ENCODE assay signal across 1 cellular context in genomic region chr10:102230861-102231356, GRCh38.
A peak's percentile ranks its signal among the peaks of the same experiment; 100 is the strongest.
TF ChIP-seq lines count a peak whose summit lies in the region.

No MANE protein-coding gene starts in this region.

TF ChIP-seq in HepG2, 621 proteins besides CTCF, POLR2A, EP300 and RAD21 (continued from another document and continues in another):
- TF ChIP-seq MAZ (IDR thresholded peaks at IDR 0.05; ENCODE audit: borderline replicate concordance, low read depth, low read length): no peak
- 0 out of 2 replicates have a peak, but pooled peaks have one; percentile 9 for TF ChIP-seq MAZ (CRISPR knock-in tag; IDR thresholded peaks at IDR 0.05; ENCODE audit: low read depth)
- TF ChIP-seq HNRNPLL (IDR thresholded peaks at IDR 0.05; ENCODE audit: low read depth, low read length, poor library complexity, severe bottlenecking): peak; percentile 65
- TF ChIP-seq ZNF510 (CRISPR knock-in tag; IDR thresholded peaks at IDR 0.05; ENCODE audit: low read depth): no peak
- no peak for TF ChIP-seq ZFP62 (CRISPR knock-in tag; IDR thresholded peaks at IDR 0.05)
- TF ChIP-seq AFF4 (CRISPR knock-in tag; IDR thresholded peaks at IDR 0.05): no peak
- TF ChIP-seq TBL1XR1 (IDR thresholded peaks at IDR 0.05; ENCODE audit: borderline replicate concordance, low read length, partially characterized antibody): no peak
- TF ChIP-seq ZNF382 (CRISPR knock-in tag; IDR thresholded peaks at IDR 0.05; ENCODE audit: borderline replicate concordance): no peak
- TF ChIP-seq FOXJ3 (CRISPR knock-in tag; IDR thresholded peaks at IDR 0.05; ENCODE audit: borderline replicate concordance): no peak
- TF ChIP-seq ZNF609 (CRISPR knock-in tag; IDR thresholded peaks at IDR 0.05; ENCODE audit: borderline replicate concordance): no peak
- TF ChIP-seq PLSCR1 (CRISPR knock-in tag; IDR thresholded peaks at IDR 0.05; ENCODE audit: borderline replicate concordance): no peak
- TF ChIP-seq ZNF224 (CRISPR knock-in tag; IDR thresholded peaks at IDR 0.05): no peak
- TF ChIP-seq SRF (IDR thresholded peaks at IDR 0.05; ENCODE audit: low read depth, low read length): no peak
- TF ChIP-seq TFDP1 (CRISPR knock-in tag; IDR thresholded peaks at IDR 0.05; ENCODE audit: borderline replicate concordance): peak; percentile 11; the same call in 1 of the 2 replicates
- TF ChIP-seq ZFP91 (CRISPR knock-in tag; IDR thresholded peaks at IDR 0.05; ENCODE audit: borderline replicate concordance): 0 out of 2 replicates have a peak, but pooled peaks have one; percentile 10
- no peak for TF ChIP-seq HMGXB3 (CRISPR knock-in tag; IDR thresholded peaks at IDR 0.05; ENCODE audit: borderline replicate concordance)
- no peak for TF ChIP-seq ZBTB1 (CRISPR knock-in tag; IDR thresholded peaks at IDR 0.05; ENCODE audit: borderline replicate concordance)
- TF ChIP-seq DR1 (CRISPR knock-in tag; IDR thresholded peaks at IDR 0.05): no peak
- no peak for TF ChIP-seq GPBP1L1 (CRISPR knock-in tag; IDR thresholded peaks at IDR 0.05)
- no peak for TF ChIP-seq ZNF292 (CRISPR knock-in tag; IDR thresholded peaks at IDR 0.05; ENCODE audit: borderline replicate concordance, low read depth)
- no peak for TF ChIP-seq SIX4 (CRISPR knock-in tag; IDR thresholded peaks at IDR 0.05)
- TF ChIP-seq MEIS1 (CRISPR knock-in tag; IDR thresholded peaks at IDR 0.05; ENCODE audit: borderline replicate concordance): no peak
- no peak for TF ChIP-seq PITX1 (CRISPR knock-in tag; IDR thresholded peaks at IDR 0.05)
- TF ChIP-seq HBP1 (CRISPR knock-in tag; IDR thresholded peaks at IDR 0.05; ENCODE audit: low read depth): no peak
- TF ChIP-seq TFDP2 (CRISPR knock-in tag; IDR thresholded peaks at IDR 0.05): no peak
- no peak for TF ChIP-seq ZNF121 (CRISPR knock-in tag; IDR thresholded peaks at IDR 0.05)
- 0 out of 2 replicates have a peak, but pooled peaks have one; percentile 18 for TF ChIP-seq CSRNP1 (CRISPR knock-in tag; IDR thresholded peaks at IDR 0.05)
